Comparison of ENCODE assay signal across 1 cellular context in genomic region chr1:109788695-109789521, GRCh38.
TF ChIP-seq lines count a peak whose summit lies in the region.

No MANE protein-coding gene starts in this region.

TF ChIP-seq in GM12878, 131 proteins besides CTCF, POLR2A, EP300 and RAD21 (continued from another document):
- TF ChIP-seq CBX5 (IDR thresholded peaks at IDR 0.05; ENCODE audit: low read depth) (no peak), NFXL1 (IDR thresholded peaks at IDR 0.05; ENCODE audit: borderline replicate concordance) (no peak), HCFC1 (IDR thresholded peaks at IDR 0.05; ENCODE audit: low read length) (no peak), EZH2 (IDR thresholded peaks at IDR 0.05; ENCODE audit: borderline replicate concordance, control insufficient read depth, low read depth, low read length) (no peak), ZBTB33 (IDR thresholded peaks at IDR 0.05) (no peak), FOXM1 (IDR thresholded peaks at IDR 0.05; ENCODE audit: low read depth, low read length) (no peak)
